In genomic region chr4:8342651-8343050, GRCh38 we compare ENCODE assay signal across 15 cellular contexts.
DNase-seq lines count a peak whose midpoint lies in the region; ATAC-seq and TF ChIP-seq lines count a peak whose summit lies in the region.
"Had no signal": no experiment of that assay in that cellular context is flagged by ENCODE, and none has a peak within 500 bp of the region (broad histone marks: within the 10 kb centered on the region; RNA-seq: fewer than 3 reads in every experiment).

No MANE protein-coding gene starts in this region.

- in situ Hi-C loops in astrocyte of the spinal cord (cut with HindIII; ENCODE audit: low sequenced_read_pairs) = no loop called here
- in situ Hi-C loops in transverse colon (cut with MboI; ENCODE audit: low pct_ligation_motif_present in 1 of 4, low pct_unique_long_range_greater_than_20kb in 1 of 4, low sequenced_read_pairs in 3 of 4) = no loop called here

- no peaks in the 10 kb centered on the region for H4K20me1 ChIP-seq in GM23338 (replicated peaks; ENCODE audit: insufficient read depth)

- peaks cover 6% of the 10 kb centered on the region for H3K4me1 Mint-ChIP-seq in GM23338
- H3K4me1 Mint-ChIP-seq in nephron = peaks cover 49% of the 10 kb centered on the region
- H3K4me1 Mint-ChIP-seq in effector memory CD8-positive, alpha-beta T cell (ENCODE audit: low read depth in 2 of 2) = no peaks in the 10 kb centered on the region

- 0 out of 2 replicates have a peak, but pooled peaks cover 3% of the 10 kb centered on the region for H3F3A ChIP-seq in GM23338 (replicated peaks; ENCODE audit: low read depth)

- H3K27me3 Mint-ChIP-seq in GM23338 (ENCODE audit: insufficient read depth, low read depth, poor library complexity) (peaks cover 11% of the 10 kb centered on the region), nephron (ENCODE audit: low read depth) (peaks cover 16% of the 10 kb centered on the region)
- H3K27me3 Mint-ChIP-seq in effector memory CD8-positive, alpha-beta T cell = peaks cover 16 to 57% of the 10 kb centered on the region in 2 donors

- H3K9me2 ChIP-seq in GM23338 (ENCODE audit: insufficient read depth) = no peaks in the 10 kb centered on the region

- intact Hi-C loops in transverse colon (cut with DNase I; ENCODE audit: low total_unique reads) = no loop called here

- no peak for TF ChIP-seq EP300 in transverse colon (IDR thresholded peaks at IDR 0.05; ENCODE audit: low read depth)

- H3K9me3 ChIP-seq in transverse colon = no peaks in the 10 kb centered on the region

- H3K36me3 ChIP-seq in GM23338 (ENCODE audit: insufficient read depth) (no peaks in the 10 kb centered on the region), transverse colon (no peaks in the 10 kb centered on the region)

- H3K4me3 ChIP-seq in GM23338 = no peak overlapping the region
- H3K4me3 ChIP-seq in astrocyte of the spinal cord (ENCODE audit: low read depth, low read length) = no peak overlapping the region
- H3K4me3 ChIP-seq in transverse colon = no peak overlapping the region

- ATAC-seq in GM23338 (peak; percentile 94), HG03457 (IDR thresholded peaks at IDR 0.05; ENCODE audit: unreplicated experiment) (no peak), GM19328 (IDR thresholded peaks at IDR 0.05; ENCODE audit: unreplicated experiment) (no peak)
- ATAC-seq in effector memory CD8-positive, alpha-beta T cell (replicated peaks) = no peak
- ATAC-seq: activated T-cell treated with anti-CD3 and anti-CD28 coated beads, Interleukin-2, amount 50 U/mL, for 72 hours had no signal

- H2AFZ ChIP-seq in GM23338 = peak overlapping the region; percentile 90; the same call in 1 of the 2 replicates

- H3K27me3 ChIP-seq in GM23338 (ENCODE audit: insufficient read depth) (no peaks in the 10 kb centered on the region), transverse colon (no peaks in the 10 kb centered on the region)

- H3K36me3 Mint-ChIP-seq in GM23338 (ENCODE audit: low read depth) (no peaks in the 10 kb centered on the region), nephron (ENCODE audit: low read depth) (no peaks in the 10 kb centered on the region)
- no peaks in the 10 kb centered on the region for H3K36me3 Mint-ChIP-seq in effector memory CD8-positive, alpha-beta T cell (ENCODE audit: insufficient read depth)

- H3K4me1 ChIP-seq in GM23338 (ENCODE audit: insufficient read depth) = no peaks in the 10 kb centered on the region; the same call in 1 of the 2 replicates
- H3K4me1 ChIP-seq in transverse colon = peaks cover 0 to 14% (median 7%) of the 10 kb centered on the region in 4 donors

- H3K27ac Mint-ChIP-seq in GM23338 = no peak overlapping the region
- peak overlapping the region in 2 of 3 experiments; percentile 15 to 91 for H3K27ac Mint-ChIP-seq in nephron
- no peak overlapping the region for H3K27ac Mint-ChIP-seq in effector memory CD8-positive, alpha-beta T cell
- H3K27ac Mint-ChIP-seq: activated T-cell treated with anti-CD3 and anti-CD28 coated beads, Interleukin-2, amount 50 U/mL, for 72 hours had no signal

- H3K79me2 ChIP-seq in GM23338 (replicated peaks; ENCODE audit: insufficient read depth) = no peaks in the 10 kb centered on the region

- no peak overlapping the region for H3K4me3 Mint-ChIP-seq in GM23338
- no peak overlapping the region for H3K4me3 Mint-ChIP-seq in nephron
- H3K4me3 Mint-ChIP-seq in effector memory CD8-positive, alpha-beta T cell = no peak overlapping the region
- H3K4me3 Mint-ChIP-seq: activated T-cell treated with anti-CD3 and anti-CD28 coated beads, Interleukin-2, amount 50 U/mL, for 72 hours had no signal

- WGBS in transverse colon (ENCODE audit: low coverage in 1 of 2), 2 donors = 88 to 90% methylated on average over 2 to 9 of the region's 9 CpGs

- H3K4me2 ChIP-seq in GM23338 = no peak overlapping the region

- TF ChIP-seq POLR2A in transverse colon (IDR thresholded peaks at IDR 0.05) = no peak

- H3K9me3 Mint-ChIP-seq in GM23338 (peaks cover 3% of the 10 kb centered on the region; the same call in 1 of the 3 replicates), nephron (peaks cover 7% of the 10 kb centered on the region)
- H3K9me3 Mint-ChIP-seq in effector memory CD8-positive, alpha-beta T cell = no peaks in the 10 kb centered on the region

- TF ChIP-seq CTCF in GM23338 (conservative IDR thresholded peaks at IDR 0.05; ENCODE audit: low read depth in 2 of 2) = peak; percentile 68 to 80
- TF ChIP-seq CTCF in astrocyte of the spinal cord (IDR thresholded peaks at IDR 0.05; ENCODE audit: low read depth, low read length) = peak; percentile 20
- no peak for TF ChIP-seq CTCF in nephron (IDR thresholded peaks at IDR 0.05; ENCODE audit: unreplicated experiment in 3 of 3)
- no peak for TF ChIP-seq CTCF in transverse colon (IDR thresholded peaks at IDR 0.05)

- DNase-seq in 8988T (peak; percentile 73), GM23338 (ENCODE audit: low spot score) (peak; percentile 83), astrocyte of the spinal cord (ENCODE audit: low read depth, low spot score) (no peak), transverse colon (no peak)
- no peak for DNase-seq in effector memory CD8-positive, alpha-beta T cell
- DNase-seq: activated CD4-positive, alpha-beta T cell treated with anti-CD3 and anti-CD28 coated beads for 48 hours; activated T-cell treated with anti-CD3 and anti-CD28 coated beads, Interleukin-2, amount 50 U/mL, for 72 hours; anterior cingulate cortex; effector CD4-positive, alpha-beta T cell; EL; NCI-H187 treated with DMSO at 0.1 percent for 48 hours; stimulated activated CD4-positive, alpha-beta T cell treated with anti-CD3 and anti-CD28 coated beads, Interleukin-12 subunit alpha, Interleukin-12 subunit beta, amount 100 ng/mL, for 4 hours had no signal

- H3K27ac ChIP-seq in GM23338 (ENCODE audit: low read depth) (no peak overlapping the region), transverse colon (peak overlapping the region in 1 of 4 donors; percentile 51)

TF ChIP-seq in GM23338, 12 proteins besides CTCF, POLR2A, EP300 and RAD21 (continues in another document):
- no peak for TF ChIP-seq EZH2 (IDR thresholded peaks at IDR 0.05; ENCODE audit: low read depth, unreplicated experiment)
- TF ChIP-seq ZNF331 (CRISPR knock-in tag; IDR thresholded peaks at IDR 0.05; ENCODE audit: low read depth) = no peak
- TF ChIP-seq ZNF462 (CRISPR knock-in tag; IDR thresholded peaks at IDR 0.05) = no peak
- no peak for TF ChIP-seq JUNB (IDR thresholded peaks at IDR 0.05; ENCODE audit: unreplicated experiment)
- no peak for TF ChIP-seq ZNF114 (CRISPR knock-in tag; IDR thresholded peaks at IDR 0.05)
- TF ChIP-seq NANOG (IDR thresholded peaks at IDR 0.05; ENCODE audit: borderline replicate concordance) = no peak

Comparison
In these comparisons a context has a peak if more than half of its experiments do, and no peak if none do; other contexts are left out.
1. DNase-seq: peak in 8988T (single experiment) and GM23338 (single experiment); none in astrocyte of the spinal cord (single experiment), effector memory CD8-positive, alpha-beta T cell (0 of 3) and transverse colon (single experiment).
2. H3K27ac Mint-ChIP-seq: peak in nephron (2 of 3); none in GM23338 (single experiment) and effector memory CD8-positive, alpha-beta T cell (0 of 2).
3. CTCF ChIP-seq: peak in GM23338 (2 of 2) and astrocyte of the spinal cord (single experiment); none in nephron (0 of 3) and transverse colon (0 of 5).